ENCODE assay signal across 15 cellular contexts in genomic region chr17:77049440-77049839, GRCh38.
DNase-seq lines count a peak whose midpoint lies in the region; ATAC-seq and TF ChIP-seq lines count a peak whose summit lies in the region.
"Had no signal": no experiment of that assay in that cellular context is flagged by ENCODE, and none has a peak within 500 bp of the region (broad histone marks: within the 10 kb centered on the region; RNA-seq: fewer than 3 reads in every experiment).

No MANE protein-coding gene starts in this region.

- H3K4me1 ChIP-seq in foreskin keratinocyte (peaks cover 7% of the 10 kb centered on the region), smooth muscle cell (ENCODE audit: low read depth) (no peaks in the 10 kb centered on the region), upper lobe of left lung (no peaks in the 10 kb centered on the region)
- H3K4me1 ChIP-seq: thyroid gland had no signal

- ATAC-seq in foreskin keratinocyte, result no peak
- no peak for ATAC-seq in upper lobe of left lung (ENCODE audit: low FRiP score in 2 of 2)
- ATAC-seq: T-helper 17 cell had no signal

- H3K9ac ChIP-seq in smooth muscle cell (ENCODE audit: low read depth), result no peak overlapping the region
- H3K9ac ChIP-seq: KMS-11 had no signal

- H3K36me3 ChIP-seq in smooth muscle cell (ENCODE audit: low read depth) (no peaks in the 10 kb centered on the region), upper lobe of left lung (no peaks in the 10 kb centered on the region)
- H3K36me3 ChIP-seq: thyroid gland had no signal

- no peak overlapping the region for H3K4me3 Mint-ChIP-seq in activated T-helper 1 cell treated with anti-CD3 and anti-CD28 coated beads, Interleukin-12 subunit alpha, Interleukin-12 subunit beta, Interleukin-2, Interleukin-4 antibody, amounts not matched to agents 30 ng/mL and 10 ng/mL and 1 ng/mL, durations not matched to agents 14 hours and 24 hours and 36 hours
- H3K4me3 Mint-ChIP-seq: nephron progenitor cell, T-helper 17 cell had no signal

- in situ Hi-C loops in G401 (cut with HindIII; ENCODE audit: low sequenced_read_pairs), result no loop called here

- no peaks in the 10 kb centered on the region for H3K9me3 ChIP-seq in smooth muscle cell (replicated peaks; ENCODE audit: low read depth)
- no peaks in the 10 kb centered on the region for H3K9me3 ChIP-seq in upper lobe of left lung
- H3K9me3 ChIP-seq: thyroid gland had no signal

- no peaks in the 10 kb centered on the region for H3K9me3 Mint-ChIP-seq in activated T-helper 1 cell treated with anti-CD3 and anti-CD28 coated beads, Interleukin-12 subunit alpha, Interleukin-12 subunit beta, Interleukin-2, Interleukin-4 antibody, amounts not matched to agents 30 ng/mL and 10 ng/mL and 1 ng/mL, durations not matched to agents 14 hours and 24 hours and 36 hours
- H3K9me3 Mint-ChIP-seq: nephron progenitor cell had no signal

- H3K27ac ChIP-seq in foreskin keratinocyte (no peak overlapping the region), smooth muscle cell (ENCODE audit: low read depth) (no peak overlapping the region), upper lobe of left lung (no peak overlapping the region)
- H3K27ac ChIP-seq: KMS-11, thyroid gland had no signal

- no peaks in the 10 kb centered on the region for H3K4me1 Mint-ChIP-seq in activated T-helper 1 cell treated with anti-CD3 and anti-CD28 coated beads, Interleukin-12 subunit alpha, Interleukin-12 subunit beta, Interleukin-2, Interleukin-4 antibody, amounts not matched to agents 30 ng/mL and 10 ng/mL and 1 ng/mL, durations not matched to agents 14 hours and 24 hours and 36 hours (ENCODE audit: low read depth)
- H3K4me1 Mint-ChIP-seq: T-helper 17 cell had no signal

- no peak overlapping the region for H3K27ac Mint-ChIP-seq in activated T-helper 1 cell treated with anti-CD3 and anti-CD28 coated beads, Interleukin-12 subunit alpha, Interleukin-12 subunit beta, Interleukin-2, Interleukin-4 antibody, amounts not matched to agents 30 ng/mL and 10 ng/mL and 1 ng/mL, durations not matched to agents 14 hours and 24 hours and 36 hours
- H3K27ac Mint-ChIP-seq: nephron progenitor cell, T-helper 17 cell had no signal

- H3K27me3 ChIP-seq in foreskin keratinocyte (peaks cover 36% of the 10 kb centered on the region), smooth muscle cell (ENCODE audit: low read depth) (peaks cover 5% of the 10 kb centered on the region), upper lobe of left lung (no peaks in the 10 kb centered on the region)
- H3K27me3 ChIP-seq: thyroid gland had no signal

- no peaks in the 10 kb centered on the region for H4K20me1 ChIP-seq in smooth muscle cell (ENCODE audit: low read depth)

- no peaks in the 10 kb centered on the region for H3F3A ChIP-seq in smooth muscle cell (ENCODE audit: low read depth)

- 37% methylated on average over 12 of the region's 12 CpGs for WGBS in smooth muscle cell (ENCODE audit: low lambda C conversion rate)
- 59 to 65% methylated on average over 12 of the region's 12 CpGs for WGBS in upper lobe of left lung, 2 donors

- TF ChIP-seq EP300 in upper lobe of left lung (IDR thresholded peaks at IDR 0.05), result no peak

- H2AFZ ChIP-seq in smooth muscle cell (ENCODE audit: low read depth), result no peak overlapping the region

- H3K27me3 Mint-ChIP-seq in activated T-helper 1 cell treated with anti-CD3 and anti-CD28 coated beads, Interleukin-12 subunit alpha, Interleukin-12 subunit beta, Interleukin-2, Interleukin-4 antibody, amounts not matched to agents 30 ng/mL and 10 ng/mL and 1 ng/mL, durations not matched to agents 14 hours and 24 hours and 36 hours (ENCODE audit: insufficient read depth), result no peaks in the 10 kb centered on the region

- H3K79me2 ChIP-seq in smooth muscle cell (ENCODE audit: low read depth), result no peaks in the 10 kb centered on the region

- no peak overlapping the region for H3K4me2 ChIP-seq in smooth muscle cell
- H3K4me2 ChIP-seq: KMS-11 had no signal

- H3K4me3 ChIP-seq in smooth muscle cell, result no peak overlapping the region
- H3K4me3 ChIP-seq in upper lobe of left lung, result no peak overlapping the region
- H3K4me3 ChIP-seq: thyroid gland had no signal

- no peaks in the 10 kb centered on the region for H3K36me3 Mint-ChIP-seq in activated T-helper 1 cell treated with anti-CD3 and anti-CD28 coated beads, Interleukin-12 subunit alpha, Interleukin-12 subunit beta, Interleukin-2, Interleukin-4 antibody, amounts not matched to agents 30 ng/mL and 10 ng/mL and 1 ng/mL, durations not matched to agents 14 hours and 24 hours and 36 hours (ENCODE audit: low read depth)

- DNase-seq in G401 (ENCODE audit: low spot score), result peak; percentile 45
- peak; percentile 35 for DNase-seq in NCI-H1417 treated with DMSO at 0.1 percent for 48 hours (lab: John Stamatoyannopoulos, UW)
- peak; percentile 89 for DNase-seq in NCI-H82 (lab: John Stamatoyannopoulos, UW)
- DNase-seq in foreskin keratinocyte, result no peak
- DNase-seq in smooth muscle cell (lab: John Stamatoyannopoulos, UW; ENCODE audit: unreplicated experiment), result no peak
- DNase-seq in activated T-helper 1 cell treated with anti-CD3 and anti-CD28 coated beads, Interleukin-12 subunit alpha, Interleukin-12 subunit beta, Interleukin-2, Interleukin-4 antibody, amounts not matched to agents 30 ng/mL and 10 ng/mL and 1 ng/mL, durations not matched to agents 14 hours and 24 hours and 36 hours (ENCODE audit: low spot score), result no peak
- no peak for DNase-seq in islet precursor cell
- no peak for DNase-seq in upper lobe of left lung
- DNase-seq: activated CD4-positive, alpha-beta T cell treated with anti-CD3 and anti-CD28 coated beads, Interleukin-2, amount 50 U/mL, for 4 hours; COR-L47; effector memory CD4-positive, alpha-beta T cell; nephron progenitor cell; T-helper 17 cell; thyroid gland had no signal

- TF ChIP-seq POLR2A in upper lobe of left lung (IDR thresholded peaks at IDR 0.05), result no peak

- intact Hi-C loops in activated T-helper 1 cell treated with anti-CD3 and anti-CD28 coated beads, Interleukin-12 subunit alpha, Interleukin-12 subunit beta, Interleukin-2, Interleukin-4 antibody, amounts not matched to agents 30 ng/mL and 10 ng/mL and 1 ng/mL, durations not matched to agents 14 hours and 24 hours and 36 hours (cut with micrococcal nuclease), result no loop called here

- TF ChIP-seq CTCF in foreskin keratinocyte (conservative IDR thresholded peaks at IDR 0.05) (peak; percentile 23), smooth muscle cell (IDR thresholded peaks at IDR 0.05; ENCODE audit: borderline replicate concordance, insufficient read depth, poor library complexity, severe bottlenecking) (no peak), upper lobe of left lung (IDR thresholded peaks at IDR 0.05) (no peak)

Comparison
In these comparisons a context has a peak if more than half of its experiments do, and no peak if none do; other contexts are left out.
1. DNase-seq: peak in G401 (single experiment), NCI-H1417 treated with DMSO at 0.1 percent for 48 hours (single experiment) and NCI-H82 (single experiment); none in foreskin keratinocyte (0 of 2), smooth muscle cell (single experiment), activated T-helper 1 cell treated with anti-CD3 and anti-CD28 coated beads, Interleukin-12 subunit alpha, Interleukin-12 subunit beta, Interleukin-2, Interleukin-4 antibody, amounts not matched to agents 30 ng/mL and 10 ng/mL and 1 ng/mL, durations not matched to agents 14 hours and 24 hours and 36 hours (single experiment), islet precursor cell (single experiment) and upper lobe of left lung (0 of 2).